10 cellular contexts compared by ENCODE assay signal in the genomic region with DNA sequence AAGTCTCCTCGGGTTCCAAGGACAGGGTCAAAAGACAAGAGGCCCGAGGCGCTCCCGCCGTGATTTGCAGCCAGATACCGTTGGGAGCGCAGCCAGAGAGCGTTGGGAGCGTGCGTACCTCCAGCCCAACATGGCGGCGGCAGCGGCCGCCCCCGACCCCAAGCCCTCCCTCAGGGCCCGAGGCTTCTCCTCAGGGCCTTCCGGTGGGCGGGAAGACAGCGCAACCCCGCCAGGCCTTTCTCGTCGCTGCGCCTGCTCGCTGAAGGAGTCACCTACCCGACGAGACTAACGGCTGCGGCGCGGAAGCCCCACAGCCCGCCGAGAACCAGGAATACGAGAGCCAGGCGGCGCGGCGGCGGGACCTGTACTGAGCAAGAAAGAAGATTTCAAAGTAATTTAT. TPM values are rescaled to one million over a fixed set of nuclear protein-coding genes. Genes with fewer than 3 reads are reported as not detected.
A peak's percentile ranks its signal among the peaks of the same experiment; 100 is the strongest.
DNase-seq lines count a peak whose midpoint lies in the region; ATAC-seq and TF ChIP-seq lines count a peak whose summit lies in the region.
"Had no signal": no experiment of that assay in that cellular context is flagged by ENCODE, and none has a peak within 500 bp of the region (broad histone marks: within the 10 kb centered on the region; RNA-seq: fewer than 3 reads in every experiment).

No MANE protein-coding gene starts in this region.

- H3K36me3 Mint-ChIP-seq in activated T-cell treated with anti-CD3 and anti-CD28 coated beads, Interleukin-2, amount 50 U/mL, for 24 hours (ENCODE audit: low read depth), result peaks cover 77% of the 10 kb centered on the region

- DNase-seq in ELF-1 (ENCODE audit: low read depth, low spot score), result peak; percentile 24
- no peak for DNase-seq in astrocyte of the spinal cord (ENCODE audit: low read depth, low spot score)
- DNase-seq in left cardiac atrium, result peak; percentile 63
- DNase-seq in posterior cingulate gyrus, result peak in 6 of 10 donors; percentile 29 to 87 (median 62)
- no peak for DNase-seq in NCI-H128 (lab: John Stamatoyannopoulos, UW; ENCODE audit: unreplicated experiment)
- no peak for DNase-seq in midbrain (lab: John Stamatoyannopoulos, UW)
- DNase-seq in activated T-cell treated with anti-CD3 and anti-CD28 coated beads, Interleukin-2, amount 50 U/mL, for 24 hours, result no peak
- no peak for DNase-seq in NK-92 (lab: John Stamatoyannopoulos, UW; ENCODE audit: unreplicated experiment)
- DNase-seq: naive B cell, NCI-H187 had no signal

- H3K27ac Mint-ChIP-seq in activated T-cell treated with anti-CD3 and anti-CD28 coated beads, Interleukin-2, amount 50 U/mL, for 24 hours, result no peak overlapping the region

- peaks cover 22% of the 10 kb centered on the region for H3K4me1 Mint-ChIP-seq in activated T-cell treated with anti-CD3 and anti-CD28 coated beads, Interleukin-2, amount 50 U/mL, for 24 hours (ENCODE audit: low read depth)

- H3K4me3 ChIP-seq in astrocyte of the spinal cord (ENCODE audit: low read depth, low read length), result peak overlapping the region; percentile 6

- H3K9me3 Mint-ChIP-seq in activated T-cell treated with anti-CD3 and anti-CD28 coated beads, Interleukin-2, amount 50 U/mL, for 24 hours, result peaks cover 42% of the 10 kb centered on the region

- intact Hi-C loops in left cardiac atrium (cut with DNase I) (no loop called here), posterior cingulate gyrus (cut with DNase I) (no loop called here)

- in situ Hi-C loops in astrocyte of the spinal cord (cut with HindIII; ENCODE audit: low sequenced_read_pairs), result no loop called here

- peak; percentile 14 to 39 for ATAC-seq in left cardiac atrium

- no peak for TF ChIP-seq CTCF in astrocyte of the spinal cord (IDR thresholded peaks at IDR 0.05; ENCODE audit: low read depth, low read length)

- H3K4me3 Mint-ChIP-seq in activated T-cell treated with anti-CD3 and anti-CD28 coated beads, Interleukin-2, amount 50 U/mL, for 24 hours, result no peak overlapping the region

- no peaks in the 10 kb centered on the region for H3K27me3 Mint-ChIP-seq in activated T-cell treated with anti-CD3 and anti-CD28 coated beads, Interleukin-2, amount 50 U/mL, for 24 hours
- H3K27me3 Mint-ChIP-seq: naive B cell had no signal

RNA-seq across cellular contexts. Expression of gene ZNF850, which starts 3.2 kb away (rescaled TPM):
- 1 to 10 TPM; 3.8 to 4.2 TPM for total RNA-seq in left cardiac atrium

Comparison
In these comparisons a context has a peak if more than half of its experiments do, and no peak if none do; other contexts are left out.
1. DNase-seq: peak in ELF-1 (single experiment), left cardiac atrium (single experiment) and posterior cingulate gyrus (6 of 10); none in astrocyte of the spinal cord (single experiment), NCI-H128 (single experiment), midbrain (single experiment), activated T-cell treated with anti-CD3 and anti-CD28 coated beads, Interleukin-2, amount 50 U/mL, for 24 hours (single experiment) and NK-92 (single experiment).